ENCODE assay signal across 9 cellular contexts in the genomic region with DNA sequence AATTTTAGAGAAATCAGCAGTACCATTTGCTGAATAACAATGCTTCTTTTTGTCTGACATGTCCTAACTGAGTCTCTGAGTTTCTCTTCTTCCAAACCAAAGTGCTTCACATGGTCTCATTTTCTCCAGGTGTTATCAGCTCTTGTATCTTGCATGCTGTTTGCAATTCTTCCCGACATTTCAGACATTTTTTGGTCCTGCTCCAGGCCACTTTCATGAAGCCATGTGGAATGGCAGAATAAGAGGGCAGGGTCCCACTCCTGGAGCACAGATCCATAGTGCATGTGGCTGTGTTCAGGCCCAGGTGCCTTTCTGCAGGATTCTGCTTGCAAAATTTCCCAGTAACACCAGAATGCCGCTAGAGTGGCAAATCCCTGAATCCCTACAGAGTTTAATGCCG.
"Had no signal": no experiment of that assay in that cellular context is flagged by ENCODE, and none has a peak within 500 bp of the region (broad histone marks: within the 10 kb centered on the region; RNA-seq: fewer than 3 reads in every experiment).

No MANE protein-coding gene starts in this region.

- H3K4me3 ChIP-seq: K562 had no signal

- DNase-seq: GOT3, H9, HCEC 1CT, IMR-90, KG1 had no signal

- H3K4me3 Mint-ChIP-seq: H9 had no signal

- FAIRE-seq: H54, HTR-8/SVneo, K562 had no signal

- H3K27ac ChIP-seq: HL-60 had no signal

- H3K9me3 Mint-ChIP-seq: H9 had no signal

- ATAC-seq: K562 had no signal
